In the genomic region with DNA sequence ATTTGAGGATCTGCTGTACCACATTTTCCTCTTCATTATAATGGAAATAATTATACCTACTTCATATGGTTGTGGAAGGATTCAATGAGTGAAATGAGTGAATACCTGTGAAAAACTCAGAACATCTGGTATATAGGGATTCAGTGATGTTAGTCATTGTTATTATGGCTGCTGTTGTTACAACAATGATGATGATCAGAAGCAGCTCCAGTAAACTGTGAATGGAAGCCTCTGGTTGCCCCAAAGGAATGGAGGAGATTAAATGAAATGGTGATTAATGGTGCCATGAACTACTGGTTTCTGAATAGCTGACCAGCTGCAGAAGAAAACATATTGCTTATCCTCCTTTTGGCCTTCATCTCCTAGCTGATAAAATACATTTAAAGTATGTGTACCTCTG, we compare ENCODE assay signal across 29 cellular contexts.
DNase-seq lines count a peak whose midpoint lies in the region; TF ChIP-seq lines count a peak whose summit lies in the region.
"Had no signal": no experiment of that assay in that cellular context is flagged by ENCODE, and none has a peak within 500 bp of the region (broad histone marks: within the 10 kb centered on the region; RNA-seq: fewer than 3 reads in every experiment).

No MANE protein-coding gene starts in this region.

- peaks cover 41% of the 10 kb centered on the region for H3K27me3 Mint-ChIP-seq in HFFc6 (ENCODE audit: insufficient read depth)

- H3K9me3 Mint-ChIP-seq in HFFc6, result peaks cover 4% of the 10 kb centered on the region; the same call in 1 of the 2 replicates
- H3K9me3 Mint-ChIP-seq: immature natural killer cell had no signal

- H3K36me3 ChIP-seq in BE2C, result no peaks in the 10 kb centered on the region
- H3K36me3 ChIP-seq: left ventricle myocardium inferior, neutrophil, prostate gland, thoracic aorta had no signal

- no peak overlapping the region for H3K27ac Mint-ChIP-seq in HFFc6
- H3K27ac Mint-ChIP-seq: activated CD4-positive, alpha-beta T cell treated with anti-CD3 and anti-CD28 coated beads, Interleukin-2, amount 10 ng/mL, durations not matched to agents 7 days and 5 days; CD8-positive, alpha-beta memory T cell; immature natural killer cell; naive B cell; stimulated activated naive CD8-positive, alpha-beta T cell treated with anti-CD3 and anti-CD28 coated beads, Interleukin-15, amount 100 ng/mL, for 72 hours had no signal

- H3K4me1 Mint-ChIP-seq in HFFc6 (ENCODE audit: low read depth), result no peaks in the 10 kb centered on the region
- H3K4me1 Mint-ChIP-seq: activated CD4-positive, alpha-beta T cell treated with anti-CD3 and anti-CD28 coated beads, Interleukin-2, amount 10 ng/mL, durations not matched to agents 7 days and 5 days; CD8-positive, alpha-beta memory T cell; immature natural killer cell; naive B cell; stimulated activated naive CD8-positive, alpha-beta T cell treated with anti-CD3 and anti-CD28 coated beads, Interleukin-15, amount 100 ng/mL, for 72 hours had no signal

- no peaks in the 10 kb centered on the region for H3K27me3 ChIP-seq in BE2C

- TF ChIP-seq CTCF in HFFc6 (IDR thresholded peaks at IDR 0.05), result no peak
- TF ChIP-seq CTCF in choroid plexus epithelial cell (conservative IDR thresholded peaks at IDR 0.05; ENCODE audit: low read depth, low read length), result no peak
- no peak for TF ChIP-seq CTCF in BE2C (IDR thresholded peaks at IDR 0.05; ENCODE audit: low read depth, low read length)

- H3K9me3 ChIP-seq in BE2C, result no peaks in the 10 kb centered on the region
- H3K9me3 ChIP-seq: neutrophil, prostate gland, thoracic aorta had no signal

- H3K4me3 ChIP-seq in choroid plexus epithelial cell (ENCODE audit: low read depth, low read length) (no peak overlapping the region), BE2C (ENCODE audit: low read depth, low read length) (no peak overlapping the region)
- H3K4me3 ChIP-seq: K562, left ventricle myocardium inferior, prostate gland, thoracic aorta had no signal

- H3K4me1 ChIP-seq in BE2C, result no peaks in the 10 kb centered on the region
- H3K4me1 ChIP-seq: left ventricle myocardium inferior, prostate gland had no signal

- DNase-seq in HFFc6 (peak; percentile 4), NCI-H82 (lab: John Stamatoyannopoulos, UW) (peak; percentile 60), choroid plexus epithelial cell (ENCODE audit: low read depth) (peak; percentile 9), left kidney (ENCODE audit: low read depth, low spot score) (peak; percentile 16), Ammon's horn (ENCODE audit: low spot score) (no peak), BE2C (no peak)
- DNase-seq in activated T-cell treated with anti-CD3 and anti-CD28 coated beads, Interleukin-2, amount 50 U/mL, for 48 hours, result no peak
- DNase-seq: activated CD4-positive, alpha-beta T cell treated with anti-CD3 and anti-CD28 coated beads, Interleukin-2, amount 10 ng/mL, durations not matched to agents 7 days and 5 days; activated T-cell treated with anti-CD3 and anti-CD28 coated beads, Interleukin-2, amount 50 U/mL, for 1 hour; CD8-positive, alpha-beta memory T cell; cerebellar nuclear complex; EL; immature natural killer cell; left ventricle myocardium inferior; midbrain; naive B cell; NCI-H1105; NCI-H187; NCI-H510A; SHP77 treated with DMSO at 0.1 percent for 48 hours; stimulated activated CD4-positive, alpha-beta T cell treated with anti-CD3 and anti-CD28 coated beads, Interleukin-12 subunit alpha, Interleukin-12 subunit beta, amount 100 ng/mL, for 4 hours; stimulated activated CD4-positive, alpha-beta T cell treated with anti-CD3 and anti-CD28 coated beads, Interleukin-2, amount 100 ng/mL, for 48 hours; stimulated activated naive CD8-positive, alpha-beta T cell treated with anti-CD3 and anti-CD28 coated beads, Interleukin-15, amount 100 ng/mL, for 72 hours; SW 1271; T1000 had no signal

- no peak overlapping the region for H3K4me3 Mint-ChIP-seq in HFFc6
- H3K4me3 Mint-ChIP-seq: activated CD4-positive, alpha-beta T cell treated with anti-CD3 and anti-CD28 coated beads, Interleukin-2, amount 10 ng/mL, durations not matched to agents 7 days and 5 days; CD8-positive, alpha-beta memory T cell; immature natural killer cell; naive B cell; stimulated activated naive CD8-positive, alpha-beta T cell treated with anti-CD3 and anti-CD28 coated beads, Interleukin-15, amount 100 ng/mL, for 72 hours had no signal

- H3K36me3 Mint-ChIP-seq in HFFc6 (ENCODE audit: low read depth), result no peaks in the 10 kb centered on the region
- H3K36me3 Mint-ChIP-seq: CD8-positive, alpha-beta memory T cell; immature natural killer cell; naive B cell had no signal

Comparison
In these comparisons a context has a peak if more than half of its experiments do, and no peak if none do; other contexts are left out.
1. DNase-seq: peak in HFFc6 (single experiment), NCI-H82 (single experiment), choroid plexus epithelial cell (single experiment) and left kidney (single experiment); none in activated T-cell treated with anti-CD3 and anti-CD28 coated beads, Interleukin-2, amount 50 U/mL, for 48 hours (0 of 2), Ammon's horn (single experiment) and BE2C (single experiment).